30 cellular contexts compared by ENCODE assay signal in genomic region chr17:60920107-60920506, GRCh38.
"Had no signal": no experiment of that assay in that cellular context is flagged by ENCODE, and none has a peak within 500 bp of the region (broad histone marks: within the 10 kb centered on the region; RNA-seq: fewer than 3 reads in every experiment).

No MANE protein-coding gene starts in this region.

- H3K4me1 ChIP-seq: ascending aorta, colonic mucosa, esophagus squamous epithelium, heart right ventricle, left lung, neural progenitor cell, right atrium auricular region, spleen, suprapubic skin, tibial artery, upper lobe of right lung had no signal

- DNase-seq: activated CD4-positive, alpha-beta memory T cell treated with anti-CD3 and anti-CD28 coated beads, Interleukin-2, amount 10 ng/mL, durations not matched to agents 7 days and 5 days; activated CD4-positive, alpha-beta T cell treated with anti-CD3 and anti-CD28 coated beads for 1 hour; activated CD4-positive, alpha-beta T cell treated with anti-CD3 and anti-CD28 coated beads, Interleukin-2, amount 10 ng/mL, durations not matched to agents 7 days and 5 days; activated CD8-positive, alpha-beta memory T cell treated with anti-CD3 and anti-CD28 coated beads, Interleukin-2, amount 50 U/mL, for 48 hours; activated gamma-delta T cell; activated naive CD4-positive, alpha-beta T cell treated with anti-CD3 and anti-CD28 coated beads, Interleukin-2, amount 10 ng/mL, durations not matched to agents 7 days and 5 days; activated naive CD8-positive, alpha-beta T cell treated with anti-CD3 and anti-CD28 coated beads, Interleukin-2, amount 10 ng/mL, durations not matched to agents 7 days and 5 days; activated T-cell treated with anti-CD3 and anti-CD28 coated beads, Interleukin-2, amount 50 U/mL, for 24 hours; cerebellar nuclear complex; colonic mucosa; effector CD8-positive, alpha-beta T cell; esophagus squamous epithelium; foreskin melanocyte; heart right ventricle; kidney glomerular epithelial cell; left lung; mesendoderm; natural killer cell; spleen; stimulated activated naive CD4-positive, alpha-beta T cell; tibial artery; upper lobe of right lung had no signal

- ATAC-seq: heart right ventricle, left lung, natural killer cell, upper lobe of right lung, WTC11 had no signal

- H3K4me3 ChIP-seq: ascending aorta, cardiac muscle cell, colonic mucosa, esophagus squamous epithelium, heart right ventricle, left lung, lung, neural progenitor cell, right atrium auricular region, spleen, suprapubic skin, tibial artery, upper lobe of right lung had no signal

- H3K27me3 ChIP-seq: ascending aorta, cardiac muscle cell, colonic mucosa, esophagus squamous epithelium, heart right ventricle, left lung, neural progenitor cell, right atrium auricular region, spleen, suprapubic skin, tibial artery, upper lobe of right lung had no signal

- H3K9me3 ChIP-seq: colonic mucosa had no signal

- H3K36me3 ChIP-seq: ascending aorta, colonic mucosa, heart right ventricle, left lung, right atrium auricular region, suprapubic skin, upper lobe of right lung had no signal

- H3K9ac ChIP-seq: neural progenitor cell had no signal

- H3K27ac ChIP-seq: ascending aorta, cardiac muscle cell, colonic mucosa, epithelial cell of prostate, esophagus squamous epithelium, heart right ventricle, left lung, neural progenitor cell, right atrium auricular region, spleen, suprapubic skin, tibial artery, upper lobe of right lung had no signal
